ENCODE assay signal across 1 cellular context in the genomic region with DNA sequence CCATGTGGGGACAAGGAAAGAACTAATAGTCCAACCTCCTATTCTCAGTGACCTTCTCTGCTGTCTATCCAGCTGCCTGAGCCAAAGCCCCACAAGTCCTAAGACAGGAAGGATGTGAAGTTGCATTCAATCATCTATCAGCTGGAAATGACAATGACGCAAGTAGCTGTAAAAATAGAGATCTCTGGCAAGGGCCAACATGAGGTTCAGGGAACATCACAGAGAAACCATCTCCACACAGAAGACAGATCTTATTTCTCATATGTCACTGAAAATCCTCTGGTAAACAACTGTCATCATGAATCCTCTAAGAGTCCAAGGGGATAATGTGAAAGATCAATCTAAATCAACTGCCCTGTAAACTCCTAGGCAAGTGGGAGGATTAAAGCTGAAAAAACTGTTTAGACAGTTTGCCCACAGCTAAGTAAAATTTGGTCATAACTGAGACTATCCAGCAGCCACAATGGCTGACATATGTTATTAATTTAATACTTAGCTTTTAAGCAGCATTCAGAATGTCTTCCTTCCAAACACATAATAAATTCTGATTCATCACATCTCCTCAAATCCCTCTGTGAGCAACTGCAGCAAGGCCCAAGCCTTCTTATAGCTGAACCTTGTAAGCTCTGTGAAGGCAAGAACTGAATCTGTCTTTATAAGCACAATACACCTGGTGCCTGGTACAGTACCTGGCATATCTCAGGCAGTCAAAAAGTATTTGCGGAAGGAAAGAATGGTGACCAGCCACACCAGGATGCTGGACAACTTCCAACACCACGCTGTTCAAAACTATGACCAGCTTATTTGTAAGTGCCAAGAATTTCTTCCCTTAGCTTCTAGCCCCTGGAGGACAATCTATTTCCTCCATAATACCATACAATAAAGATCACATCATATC.
TF ChIP-seq lines count a peak whose summit lies in the region.

No MANE protein-coding gene starts in this region.

TF ChIP-seq in SK-N-SH, 30 proteins besides CTCF, POLR2A, EP300 and RAD21 (continued from another document):
- TF ChIP-seq ZBTB33 (IDR thresholded peaks at IDR 0.05; ENCODE audit: borderline replicate concordance, low read depth) = no peak
- TF ChIP-seq RFX5 (IDR thresholded peaks at IDR 0.05; ENCODE audit: low read length) = no peak
- TF ChIP-seq NFIC (IDR thresholded peaks at IDR 0.05; ENCODE audit: borderline replicate concordance) = peak; percentile 23; the same call in 1 of the 2 replicates
- no peak for TF ChIP-seq FOXJ3 (CRISPR knock-in tag; IDR thresholded peaks at IDR 0.05)
- no peak for TF ChIP-seq FOXM1 (IDR thresholded peaks at IDR 0.05; ENCODE audit: low read depth)
- peak; percentile 8; the same call in 1 of the 2 replicates for TF ChIP-seq SIN3A (IDR thresholded peaks at IDR 0.05; ENCODE audit: borderline replicate concordance, low read depth, low read length)
- TF ChIP-seq, protein P1, sequence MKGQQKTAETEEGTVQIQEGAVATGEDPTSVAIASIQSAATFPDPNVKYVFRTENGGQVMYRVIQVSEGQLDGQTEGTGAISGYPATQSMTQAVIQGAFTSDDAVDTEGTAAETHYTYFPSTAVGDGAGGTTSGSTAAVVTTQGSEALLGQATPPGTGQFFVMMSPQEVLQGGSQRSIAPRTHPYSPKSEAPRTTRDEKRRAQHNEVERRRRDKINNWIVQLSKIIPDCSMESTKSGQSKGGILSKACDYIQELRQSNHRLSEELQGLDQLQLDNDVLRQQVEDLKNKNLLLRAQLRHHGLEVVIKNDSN (IDR thresholded peaks at IDR 0.05; ENCODE audit: borderline replicate concordance, low read depth) = no peak
- TF ChIP-seq MEF2A (IDR thresholded peaks at IDR 0.05; ENCODE audit: borderline replicate concordance, low read depth) = no peak
- TF ChIP-seq TEAD4 (IDR thresholded peaks at IDR 0.05; ENCODE audit: borderline replicate concordance, insufficient read depth) = peak; percentile 2; the same call in 1 of the 2 replicates
- TF ChIP-seq MAX (IDR thresholded peaks at IDR 0.05; ENCODE audit: low read depth) = no peak; the same call in 1 of the 2 replicates
- no peak for TF ChIP-seq TAF1 (IDR thresholded peaks at IDR 0.05; ENCODE audit: borderline replicate concordance, low read depth, low read length)
- TF ChIP-seq, protein P2, sequence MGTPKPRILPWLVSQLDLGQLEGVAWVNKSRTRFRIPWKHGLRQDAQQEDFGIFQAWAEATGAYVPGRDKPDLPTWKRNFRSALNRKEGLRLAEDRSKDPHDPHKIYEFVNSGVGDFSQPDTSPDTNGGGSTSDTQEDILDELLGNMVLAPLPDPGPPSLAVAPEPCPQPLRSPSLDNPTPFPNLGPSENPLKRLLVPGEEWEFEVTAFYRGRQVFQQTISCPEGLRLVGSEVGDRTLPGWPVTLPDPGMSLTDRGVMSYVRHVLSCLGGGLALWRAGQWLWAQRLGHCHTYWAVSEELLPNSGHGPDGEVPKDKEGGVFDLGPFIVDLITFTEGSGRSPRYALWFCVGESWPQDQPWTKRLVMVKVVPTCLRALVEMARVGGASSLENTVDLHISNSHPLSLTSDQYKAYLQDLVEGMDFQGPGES (IDR thresholded peaks at IDR 0.05; ENCODE audit: low read depth, low read length) = no peak
- TF ChIP-seq CHD2 (IDR thresholded peaks at IDR 0.05; ENCODE audit: low read length, partially characterized antibody) = no peak
- no peak for TF ChIP-seq ELF1 (IDR thresholded peaks at IDR 0.05)
- no peak for TF ChIP-seq USF2 (IDR thresholded peaks at IDR 0.05; ENCODE audit: borderline replicate concordance, low read depth, low read length)
- TF ChIP-seq, protein P3, sequence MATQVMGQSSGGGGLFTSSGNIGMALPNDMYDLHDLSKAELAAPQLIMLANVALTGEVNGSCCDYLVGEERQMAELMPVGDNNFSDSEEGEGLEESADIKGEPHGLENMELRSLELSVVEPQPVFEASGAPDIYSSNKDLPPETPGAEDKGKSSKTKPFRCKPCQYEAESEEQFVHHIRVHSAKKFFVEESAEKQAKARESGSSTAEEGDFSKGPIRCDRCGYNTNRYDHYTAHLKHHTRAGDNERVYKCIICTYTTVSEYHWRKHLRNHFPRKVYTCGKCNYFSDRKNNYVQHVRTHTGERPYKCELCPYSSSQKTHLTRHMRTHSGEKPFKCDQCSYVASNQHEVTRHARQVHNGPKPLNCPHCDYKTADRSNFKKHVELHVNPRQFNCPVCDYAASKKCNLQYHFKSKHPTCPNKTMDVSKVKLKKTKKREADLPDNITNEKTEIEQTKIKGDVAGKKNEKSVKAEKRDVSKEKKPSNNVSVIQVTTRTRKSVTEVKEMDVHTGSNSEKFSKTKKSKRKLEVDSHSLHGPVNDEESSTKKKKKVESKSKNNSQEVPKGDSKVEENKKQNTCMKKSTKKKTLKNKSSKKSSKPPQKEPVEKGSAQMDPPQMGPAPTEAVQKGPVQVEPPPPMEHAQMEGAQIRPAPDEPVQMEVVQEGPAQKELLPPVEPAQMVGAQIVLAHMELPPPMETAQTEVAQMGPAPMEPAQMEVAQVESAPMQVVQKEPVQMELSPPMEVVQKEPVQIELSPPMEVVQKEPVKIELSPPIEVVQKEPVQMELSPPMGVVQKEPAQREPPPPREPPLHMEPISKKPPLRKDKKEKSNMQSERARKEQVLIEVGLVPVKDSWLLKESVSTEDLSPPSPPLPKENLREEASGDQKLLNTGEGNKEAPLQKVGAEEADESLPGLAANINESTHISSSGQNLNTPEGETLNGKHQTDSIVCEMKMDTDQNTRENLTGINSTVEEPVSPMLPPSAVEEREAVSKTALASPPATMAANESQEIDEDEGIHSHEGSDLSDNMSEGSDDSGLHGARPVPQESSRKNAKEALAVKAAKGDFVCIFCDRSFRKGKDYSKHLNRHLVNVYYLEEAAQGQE (IDR thresholded peaks at IDR 0.05; ENCODE audit: low read depth, low read length) = no peak
- peak; percentile 19; the same call in 1 of the 2 replicates for TF ChIP-seq FOSL2 (IDR thresholded peaks at IDR 0.05; ENCODE audit: borderline replicate concordance, low read depth)
- TF ChIP-seq GATA2 (CRISPR knock-in tag; IDR thresholded peaks at IDR 0.05) = no peak
- no peak for TF ChIP-seq YY1 (IDR thresholded peaks at IDR 0.05; ENCODE audit: low read depth)
- TF ChIP-seq GABPA (IDR thresholded peaks at IDR 0.05; ENCODE audit: low read depth) = no peak
- TF ChIP-seq, protein P4, sequence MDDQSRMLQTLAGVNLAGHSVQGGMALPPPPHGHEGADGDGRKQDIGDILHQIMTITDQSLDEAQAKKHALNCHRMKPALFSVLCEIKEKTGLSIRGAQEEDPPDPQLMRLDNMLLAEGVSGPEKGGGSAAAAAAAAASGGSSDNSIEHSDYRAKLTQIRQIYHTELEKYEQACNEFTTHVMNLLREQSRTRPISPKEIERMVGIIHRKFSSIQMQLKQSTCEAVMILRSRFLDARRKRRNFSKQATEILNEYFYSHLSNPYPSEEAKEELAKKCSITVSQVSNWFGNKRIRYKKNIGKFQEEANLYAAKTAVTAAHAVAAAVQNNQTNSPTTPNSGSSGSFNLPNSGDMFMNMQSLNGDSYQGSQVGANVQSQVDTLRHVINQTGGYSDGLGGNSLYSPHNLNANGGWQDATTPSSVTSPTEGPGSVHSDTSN (IDR thresholded peaks at IDR 0.05) = peak; percentile 84
TF ChIP-seq in SK-N-SH: peak in this region for 8.
